ENCODE assay signal across 32 cellular contexts in genomic region chr4:40401646-40402045, GRCh38.
"Had no signal": no experiment of that assay in that cellular context is flagged by ENCODE, and none has a peak within 500 bp of the region (broad histone marks: within the 10 kb centered on the region; RNA-seq: fewer than 3 reads in every experiment).

No MANE protein-coding gene starts in this region.

- H3K9me3 ChIP-seq: ascending aorta, gastrocnemius medialis, pancreas, prostate gland, sigmoid colon, vagina had no signal

- H3K27me3 ChIP-seq: ascending aorta, gastrocnemius medialis, pancreas, sigmoid colon, upper lobe of left lung, vagina had no signal

- H3K4me3 ChIP-seq: ascending aorta, gastrocnemius medialis, pancreas, prostate gland, sigmoid colon, smooth muscle cell, upper lobe of left lung, vagina had no signal

- H3K4me1 ChIP-seq: ascending aorta, sigmoid colon had no signal

- DNase-seq: activated CD4-positive, alpha-beta memory T cell treated with anti-CD3 and anti-CD28 coated beads for 36 hours; activated CD4-positive, alpha-beta T cell treated with anti-CD3 and anti-CD28 coated beads, Interleukin-2, amount 10 ng/mL, durations not matched to agents 24 days and 14 days; activated CD4-positive, CD25-positive, alpha-beta regulatory T cell treated with anti-CD3 and anti-CD28 coated beads, Interleukin-2, amount 50 U/mL, for 72 hours; activated CD8-positive, alpha-beta memory T cell treated with anti-CD3 and anti-CD28 coated beads, Interleukin-2, amount 50 U/mL, for 48 hours; activated gamma-delta T cell; activated naive CD4-positive, alpha-beta T cell treated with anti-CD3 and anti-CD28 coated beads, Interleukin-2, amount 10 ng/mL, durations not matched to agents 7 days and 5 days; activated naive CD8-positive, alpha-beta T cell treated with anti-CD3 and anti-CD28 coated beads, Interleukin-2, amount 10 ng/mL, durations not matched to agents 7 days and 5 days; activated T-cell treated with anti-CD3 and anti-CD28 coated beads, Interleukin-2, amount 50 U/mL, for 24 hours; caudate nucleus; endodermal cell; gastrocnemius medialis; glutamatergic neuron; mammary epithelial cell; midbrain; naive thymus-derived CD4-positive, alpha-beta T cell; nucleus accumbens; pancreas; retina; sigmoid colon; stimulated activated CD4-positive, alpha-beta T cell treated with anti-CD3 and anti-CD28 coated beads, Interleukin-1b, Interleukin-23, amount 100 ng/mL, for 48 hours; stimulated activated CD4-positive, alpha-beta T cell treated with anti-CD3 and anti-CD28 coated beads, Interleukin-4, amount 100 ng/mL, for 4 hours; stimulated activated CD8-positive, alpha-beta memory T cell treated with anti-CD3 and anti-CD28 coated beads, Interleukin-4, amount 100 ng/mL, for 48 hours; stimulated activated naive CD8-positive, alpha-beta T cell treated with anti-CD3 and anti-CD28 coated beads, Interleukin-15, amount 100 ng/mL, for 72 hours; substantia nigra; T-helper 2 cell; upper lobe of left lung had no signal

- H3K27ac ChIP-seq: ascending aorta, gastrocnemius medialis, pancreas, prostate gland, sigmoid colon, upper lobe of left lung, vagina had no signal

- ATAC-seq: esophagus mucosa; gastrocnemius medialis; naive thymus-derived CD4-positive, alpha-beta T cell; pancreas; stimulated activated memory B cell treated with anti-CD40 and anti-IgM and Interleukin-4, amounts not matched to agents 10 μg/mL and 1 μg/mL and 100 μg/mL, for 72 hours; stimulated activated naive CD8-positive, alpha-beta T cell treated with anti-CD3 and anti-CD28 coated beads, Interleukin-15, amount 100 ng/mL, for 72 hours had no signal

- H3K4me2 ChIP-seq: smooth muscle cell had no signal

- H3K36me3 ChIP-seq: ascending aorta, gastrocnemius medialis, pancreas, prostate gland, sigmoid colon, upper lobe of left lung, vagina had no signal
